Comparison of ENCODE assay signal across 2 cellular contexts in genomic region chr19:45494261-45494916, GRCh38.
TF ChIP-seq lines count a peak whose summit lies in the region.

No MANE protein-coding gene starts in this region.

TF ChIP-seq in A549, 52 proteins besides CTCF, POLR2A, EP300 and RAD21:
- no peak for TF ChIP-seq BHLHE40 (IDR thresholded peaks at IDR 0.05; ENCODE audit: low read depth, low read length)

TF ChIP-seq in GM23338, 12 proteins besides CTCF, POLR2A, EP300 and RAD21:
- TF ChIP-seq ETS1 (IDR thresholded peaks at IDR 0.05): no peak
- no peak for TF ChIP-seq ZNF331 (CRISPR knock-in tag; IDR thresholded peaks at IDR 0.05; ENCODE audit: low read depth)
- TF ChIP-seq CREB1 (CRISPR knock-in tag; IDR thresholded peaks at IDR 0.05; ENCODE audit: low read depth): no peak
- no peak for TF ChIP-seq POLR2AphosphoS5 (IDR thresholded peaks at IDR 0.05; ENCODE audit: low read depth)
- no peak for TF ChIP-seq EZH2phosphoT487 (IDR thresholded peaks at IDR 0.05; ENCODE audit: unreplicated experiment)
- TF ChIP-seq ZNF114 (CRISPR knock-in tag; IDR thresholded peaks at IDR 0.05): no peak
